8 cellular contexts compared by ENCODE assay signal in the genomic region with DNA sequence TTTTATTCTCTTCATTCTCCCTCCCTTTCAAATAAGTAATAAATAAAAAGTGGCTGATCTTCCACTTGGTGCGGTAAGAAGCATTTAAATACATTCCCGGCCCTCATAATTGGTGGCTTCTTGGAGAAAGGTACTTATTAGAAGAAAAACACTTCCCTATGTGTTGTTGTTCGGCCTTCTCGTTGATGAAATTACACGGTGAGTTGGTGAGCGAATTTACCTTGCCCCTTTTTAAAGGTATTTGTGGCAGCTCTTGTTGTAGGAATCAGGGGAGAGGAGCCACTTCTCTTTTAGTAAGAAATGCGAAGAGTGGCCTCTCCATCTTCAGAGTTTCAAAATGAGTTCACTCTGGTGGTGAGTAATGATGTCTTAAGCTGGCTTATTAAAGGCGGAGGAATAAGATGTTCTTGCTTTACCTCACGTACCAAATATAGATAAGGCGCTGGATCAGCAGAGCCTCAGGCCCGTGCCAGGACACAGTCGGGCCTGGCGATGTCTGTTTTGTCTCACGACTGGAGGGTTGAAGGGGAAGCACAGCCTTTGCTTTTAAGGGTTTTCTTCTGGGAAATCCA.
DNase-seq lines count a peak whose midpoint lies in the region; ATAC-seq lines count a peak whose summit lies in the region.

No MANE protein-coding gene starts in this region.

- peak overlapping the region; percentile 79 for H3K27ac Mint-ChIP-seq in activated T-helper 2 cell treated with anti-CD3 and anti-CD28 coated beads, Interferon-gamma antibody, Interleukin-2, Interleukin-4, amounts not matched to agents 10 μg/mL and 5 μg/mL and 100 μg/mL, durations not matched to agents 14 hours and 24 hours and 36 hours

- no peak overlapping the region for H2AK5ac ChIP-seq in mesenchymal stem cell (ENCODE audit: low read length, severe bottlenecking)

- no peaks in the 10 kb centered on the region; a peak in 1 of 22 replicates for H3K9me3 ChIP-seq in BLaER1 treated with 17β-estradiol and CSF1 and Interleukin-3, amounts not matched to agents 10 nM and 100 nM (replicated peaks in 1 of 11)
- H3K9me3 ChIP-seq in GM23248 (ENCODE audit: low read depth), result no peaks in the 10 kb centered on the region
- no peaks in the 10 kb centered on the region for H3K9me3 ChIP-seq in mesenchymal stem cell (ENCODE audit: control insufficient read depth, low read length)

- H4K8ac ChIP-seq in mesenchymal stem cell (ENCODE audit: low read length), result no peak overlapping the region

- H3K9ac ChIP-seq in BLaER1 treated with 17β-estradiol and CSF1 and Interleukin-3, amounts not matched to agents 10 nM and 100 nM, result peak overlapping the region in 5 of 11 experiments; percentile 37 to 72 (median 66); a peak in 7 of 22 replicates
- H3K9ac ChIP-seq in GM23248, result peak overlapping the region; percentile 85
- peak overlapping the region; percentile 87 for H3K9ac ChIP-seq in mesenchymal stem cell (ENCODE audit: low read length)

- H2BK120ac ChIP-seq in mesenchymal stem cell (ENCODE audit: low read depth, low read length), result no peak overlapping the region

- H3K4me3 ChIP-seq in BLaER1 treated with 17β-estradiol and CSF1 and Interleukin-3, amounts not matched to agents 10 nM and 100 nM, result peak overlapping the region in 2 of 10 experiments; percentile 7 to 16; a peak in 2 of 20 replicates
- H3K4me3 ChIP-seq in GM23248, result peak overlapping the region; percentile 66
- H3K4me3 ChIP-seq in mesenchymal stem cell (ENCODE audit: insufficient read depth in 1 of 2, low read depth in 1 of 2, low read length in 2 of 2), result peak overlapping the region in 1 of 2 experiments; percentile 59

- H2BK12ac ChIP-seq in mesenchymal stem cell (ENCODE audit: low read length in 2 of 2), result no peak overlapping the region

- H3K9me2 ChIP-seq in GM23248 (ENCODE audit: insufficient read depth), result no peaks in the 10 kb centered on the region

- in situ Hi-C loops in GM23248 (cut with MboI), result no loop called here

- peaks cover 0 to 56% (median 34%) of the 10 kb centered on the region in 11 experiments; a peak in 15 of 22 replicates for H3K36me3 ChIP-seq in BLaER1 treated with 17β-estradiol and CSF1 and Interleukin-3, amounts not matched to agents 10 nM and 100 nM
- no peaks in the 10 kb centered on the region for H3K36me3 ChIP-seq in GM23248 (ENCODE audit: low read depth)
- no peaks in the 10 kb centered on the region for H3K36me3 ChIP-seq in mesenchymal stem cell (ENCODE audit: control insufficient read depth in 1 of 2, insufficient read depth in 2 of 2, low read depth in 1 of 2, low read length in 2 of 2)

- H3K14ac ChIP-seq in mesenchymal stem cell (ENCODE audit: low read length in 2 of 2), result no peak overlapping the region

- no peaks in the 10 kb centered on the region for H3K27me3 ChIP-seq in BLaER1 treated with 17β-estradiol and CSF1 and Interleukin-3, amounts not matched to agents 10 nM and 100 nM
- no peaks in the 10 kb centered on the region for H3K27me3 ChIP-seq in GM23248 (replicated peaks; ENCODE audit: insufficient read depth)
- no peaks in the 10 kb centered on the region for H3K27me3 ChIP-seq in mesenchymal stem cell (ENCODE audit: control insufficient read depth in 1 of 2, insufficient read depth in 1 of 2, low read length in 2 of 2)

- H3K79me2 ChIP-seq in GM23248 (ENCODE audit: insufficient read depth), result peaks cover 34% of the 10 kb centered on the region

- H3K79me1 ChIP-seq in mesenchymal stem cell (replicated peaks; ENCODE audit: low read length, poor library complexity, severe bottlenecking), result peaks cover 31% of the 10 kb centered on the region

- 17% methylated on average over 14 of the region's 14 CpGs for WGBS in GM23248 (ENCODE audit: low coverage in 1 of 2, low lambda C conversion rate in 2 of 2, missing lambda C conversion rate in 2 of 2), 2 experiments
- WGBS in mesenchymal stem cell, result 17% methylated on average over 14 of the region's 14 CpGs

- H2BK15ac ChIP-seq in mesenchymal stem cell (ENCODE audit: low read depth, poor library complexity, severe bottlenecking), result no peak overlapping the region

- H3K4me1 Mint-ChIP-seq in activated T-helper 2 cell treated with anti-CD3 and anti-CD28 coated beads, Interferon-gamma antibody, Interleukin-2, Interleukin-4, amounts not matched to agents 10 μg/mL and 5 μg/mL and 100 μg/mL, durations not matched to agents 14 hours and 24 hours and 36 hours (ENCODE audit: low read depth), result peaks cover 10% of the 10 kb centered on the region

- H3K27ac ChIP-seq in BLaER1 treated with 17β-estradiol and CSF1 and Interleukin-3, amounts not matched to agents 10 nM and 100 nM, result peak overlapping the region in 10 of 11 experiments; percentile 21 to 85 (median 44); a peak in 17 of 22 replicates
- H3K27ac ChIP-seq in GM23248 (peak overlapping the region; percentile 97), mesenchymal stem cell (ENCODE audit: low read length, poor library complexity, severe bottlenecking) (peak overlapping the region; percentile 13)

- no peaks in the 10 kb centered on the region for H3K27me3 Mint-ChIP-seq in activated T-helper 2 cell treated with anti-CD3 and anti-CD28 coated beads, Interferon-gamma antibody, Interleukin-2, Interleukin-4, amounts not matched to agents 10 μg/mL and 5 μg/mL and 100 μg/mL, durations not matched to agents 14 hours and 24 hours and 36 hours (ENCODE audit: low read depth)

- H3K4me1 ChIP-seq in BLaER1 treated with 17β-estradiol and CSF1 and Interleukin-3, amounts not matched to agents 10 nM and 100 nM, result peaks cover 79 to 100% (median 91%) of the 10 kb centered on the region in 10 experiments
- H3K4me1 ChIP-seq in GM23248 (ENCODE audit: insufficient read depth) (peaks cover 25% of the 10 kb centered on the region), mesenchymal stem cell (ENCODE audit: control insufficient read depth, insufficient read depth, low read depth, low read length) (peaks cover 7% of the 10 kb centered on the region)

- DNase-seq in GM23248, result peak; percentile 92
- DNase-seq in activated T-helper 2 cell treated with anti-CD3 and anti-CD28 coated beads, Interferon-gamma antibody, Interleukin-2, Interleukin-4, amounts not matched to agents 10 μg/mL and 5 μg/mL and 100 μg/mL, durations not matched to agents 14 hours and 24 hours and 36 hours (ENCODE audit: low spot score), result no peak
- DNase-seq in mesenchymal stem cell, result peak; percentile 98
- DNase-seq in hypothalamus (lab: John Stamatoyannopoulos, UW), result no peak
- no peak for DNase-seq in activated CD8-positive, alpha-beta memory T cell treated with anti-CD3 and anti-CD28 coated beads, Interleukin-2, amount 50 U/mL, for 48 hours
- no peak for DNase-seq in NCI-H1105 (lab: John Stamatoyannopoulos, UW)

- H3K9me3 Mint-ChIP-seq in activated T-helper 2 cell treated with anti-CD3 and anti-CD28 coated beads, Interferon-gamma antibody, Interleukin-2, Interleukin-4, amounts not matched to agents 10 μg/mL and 5 μg/mL and 100 μg/mL, durations not matched to agents 14 hours and 24 hours and 36 hours, result no peaks in the 10 kb centered on the region

- no peak overlapping the region for H3K23ac ChIP-seq in mesenchymal stem cell (ENCODE audit: low read length in 2 of 2)

- H3K4ac ChIP-seq in mesenchymal stem cell (ENCODE audit: low read depth in 1 of 2, low read length in 2 of 2), result peak overlapping the region in 1 of 2 experiments; percentile 56

- H3K18ac ChIP-seq in mesenchymal stem cell (ENCODE audit: low read depth in 1 of 2, low read length in 2 of 2), result peak overlapping the region in 1 of 2 experiments; percentile 69

- H2BK5ac ChIP-seq in mesenchymal stem cell (ENCODE audit: low read depth, low read length, poor library complexity, severe bottlenecking), result no peak overlapping the region

- no peak overlapping the region for H4K91ac ChIP-seq in mesenchymal stem cell (ENCODE audit: low read length)

- H2AFZ ChIP-seq in GM23248, result peak overlapping the region; percentile 85
- H2AFZ ChIP-seq in mesenchymal stem cell (ENCODE audit: low read depth, low read length), result no peak overlapping the region

- no peak overlapping the region for H3K4me3 Mint-ChIP-seq in activated T-helper 2 cell treated with anti-CD3 and anti-CD28 coated beads, Interferon-gamma antibody, Interleukin-2, Interleukin-4, amounts not matched to agents 10 μg/mL and 5 μg/mL and 100 μg/mL, durations not matched to agents 14 hours and 24 hours and 36 hours (ENCODE audit: low read depth)

- H3F3A ChIP-seq in GM23248 (ENCODE audit: insufficient read depth), result peaks cover 15% of the 10 kb centered on the region

- peak overlapping the region; percentile 47 to 96 (median 71) for H3K4me2 ChIP-seq in BLaER1 treated with 17β-estradiol and CSF1 and Interleukin-3, amounts not matched to agents 10 nM and 100 nM
- H3K4me2 ChIP-seq in GM23248 (ENCODE audit: unreplicated experiment) (peak overlapping the region; percentile 97), mesenchymal stem cell (ENCODE audit: low read length, poor library complexity, severe bottlenecking) (no peak overlapping the region)

- no peaks in the 10 kb centered on the region for H3K36me3 Mint-ChIP-seq in activated T-helper 2 cell treated with anti-CD3 and anti-CD28 coated beads, Interferon-gamma antibody, Interleukin-2, Interleukin-4, amounts not matched to agents 10 μg/mL and 5 μg/mL and 100 μg/mL, durations not matched to agents 14 hours and 24 hours and 36 hours (ENCODE audit: low read depth)

- intact Hi-C loops in activated T-helper 2 cell treated with anti-CD3 and anti-CD28 coated beads, Interferon-gamma antibody, Interleukin-2, Interleukin-4, amounts not matched to agents 10 μg/mL and 5 μg/mL and 100 μg/mL, durations not matched to agents 14 hours and 24 hours and 36 hours (cut with micrococcal nuclease), result no loop called here

- peaks cover 10 to 99% (median 64%) of the 10 kb centered on the region in 11 experiments; a peak in 19 of 22 replicates for H4K20me1 ChIP-seq in BLaER1 treated with 17β-estradiol and CSF1 and Interleukin-3, amounts not matched to agents 10 nM and 100 nM
- H4K20me1 ChIP-seq in GM23248 (ENCODE audit: insufficient read depth), result no peaks in the 10 kb centered on the region

- ATAC-seq in GM18858 (IDR thresholded peaks at IDR 0.05; ENCODE audit: unreplicated experiment), result no peak

Comparison
In these comparisons a context has a peak if more than half of its experiments do, and no peak if none do; other contexts are left out.
1. H3K27ac ChIP-seq: peak in every context shown above with its lines; median percentile 97 in GM23248; 44 in BLaER1 treated with 17β-estradiol and CSF1 and Interleukin-3, amounts not matched to agents 10 nM and 100 nM; 13 in mesenchymal stem cell.
2. DNase-seq: peak in GM23248 (single experiment) and mesenchymal stem cell (single experiment); none in activated T-helper 2 cell treated with anti-CD3 and anti-CD28 coated beads, Interferon-gamma antibody, Interleukin-2, Interleukin-4, amounts not matched to agents 10 μg/mL and 5 μg/mL and 100 μg/mL, durations not matched to agents 14 hours and 24 hours and 36 hours (single experiment), hypothalamus (0 of 51), activated CD8-positive, alpha-beta memory T cell treated with anti-CD3 and anti-CD28 coated beads, Interleukin-2, amount 50 U/mL, for 48 hours (single experiment) and NCI-H1105 (single experiment).